Comparison of ENCODE assay signal across 8 cellular contexts in genomic region chr4:183471960-183472708, GRCh38. TPM values are rescaled to one million over a fixed set of nuclear protein-coding genes. Genes with fewer than 3 reads are reported as not detected.
DNase-seq lines count a peak whose midpoint lies in the region; ATAC-seq and TF ChIP-seq lines count a peak whose summit lies in the region.

No MANE protein-coding gene starts in this region.

- TF ChIP-seq EP300 in sigmoid colon (IDR thresholded peaks at IDR 0.05), result no peak

- in situ Hi-C loops in astrocyte of the cerebellum (cut with HindIII; ENCODE audit: low sequenced_read_pairs), result no loop called here

- TF ChIP-seq CTCF in HCT116 (IDR thresholded peaks at IDR 0.05 in 2 of 3, conservative IDR thresholded peaks at IDR 0.05 in 1 of 3; ENCODE audit: borderline replicate concordance in 1 of 3, insufficient read depth in 1 of 3, low read depth in 2 of 3, low read length in 2 of 3) (peak; percentile 57 to 68 (median 60); a peak in 5 of 6 replicates), NB4 (IDR thresholded peaks at IDR 0.05; ENCODE audit: low read depth, low read length) (peak; percentile 66), astrocyte of the cerebellum (IDR thresholded peaks at IDR 0.05; ENCODE audit: low read depth, low read length, missing control alignments) (peak; percentile 79), sigmoid colon (IDR thresholded peaks at IDR 0.05) (peak; percentile 39 to 89 (median 79))

- CTCF ChIA-PET in HCT116 (lab: Charles Lee), result no interaction called here

- H3K4me1 ChIP-seq in HCT116 (ENCODE audit: control insufficient read depth in 1 of 2, insufficient read depth in 2 of 2, low read length in 2 of 2) (peaks cover 0 to 14% of the 10 kb centered on the region in 2 experiments; a peak in 1 of 4 replicates), sigmoid colon (peaks cover 0 to 4% (median 0%) of the 10 kb centered on the region in 4 donors)

- H3K27me3 Mint-ChIP-seq in T-helper 2 cell treated with Interferon-gamma antibody and Interleukin-4, amounts not matched to agents 5 μg/mL and 100 μg/mL, for 36 hours (ENCODE audit: low read depth), result no peaks in the 10 kb centered on the region

- RAD21 ChIA-PET in HCT116 (lab: Charles Lee; ENCODE audit: low non-redundant PET in 1 of 2, low total read pairs in 2 of 2, uncharacterized antibody in 2 of 2, unreplicated experiment in 2 of 2), result no interaction called here

- POLR2A ChIA-PET in HCT116 (lab: Charles Lee), result no interaction called here

- BruUV-seq in HCT116 (replicated peaks; lab: Mats Ljungman, UMichigan), result no TSS peak

- H3K27ac ChIP-seq in HCT116 (ENCODE audit: low read depth, low read length) (no peak overlapping the region), sigmoid colon (no peak overlapping the region)

- H2AFZ ChIP-seq in HCT116 (ENCODE audit: low read depth, low read length, poor library complexity, severe bottlenecking), result peak overlapping the region; percentile 54

- H3K36me3 Mint-ChIP-seq in T-helper 2 cell treated with Interferon-gamma antibody and Interleukin-4, amounts not matched to agents 5 μg/mL and 100 μg/mL, for 36 hours (ENCODE audit: low read depth), result no peaks in the 10 kb centered on the region

- TF ChIP-seq RAD21 in HCT116 (IDR thresholded peaks at IDR 0.05; ENCODE audit: low read depth), result peak; percentile 74

- H3K9me3 Mint-ChIP-seq in T-helper 2 cell treated with Interferon-gamma antibody and Interleukin-4, amounts not matched to agents 5 μg/mL and 100 μg/mL, for 36 hours, result no peaks in the 10 kb centered on the region

- H3K4me3 ChIP-seq in HCT116 (replicated peaks in 1 of 2; ENCODE audit: low read depth in 1 of 2, low read length in 2 of 2) (no peak overlapping the region), NB4 (ENCODE audit: low read depth, low read length) (no peak overlapping the region), astrocyte of the cerebellum (ENCODE audit: low read depth, low read length) (no peak overlapping the region), sigmoid colon (peak overlapping the region in 1 of 4 donors; percentile 8)

- no peak for TF ChIP-seq POLR2A in HCT116 (IDR thresholded peaks at IDR 0.05; ENCODE audit: borderline replicate concordance, extremely low read depth, insufficient read depth, insufficient read length)
- TF ChIP-seq POLR2A in NB4 (IDR thresholded peaks at IDR 0.05; ENCODE audit: extremely low read depth, insufficient read length), result no peak
- no peak for TF ChIP-seq POLR2A in sigmoid colon (IDR thresholded peaks at IDR 0.05)

- DNase-seq in ELF-1 (ENCODE audit: low read depth, low spot score) (peak; percentile 78), HCT116 (ENCODE audit: low read depth, low spot score) (peak; percentile 36), NB4 (ENCODE audit: low read depth) (peak; percentile 75), astrocyte of the cerebellum (ENCODE audit: low read depth) (peak; percentile 51), hippocampal formation (lab: John Stamatoyannopoulos, UW) (peak; percentile 53 to 61), sigmoid colon (peak; percentile 89)
- DNase-seq in T-helper 2 cell treated with Interferon-gamma antibody and Interleukin-4, amounts not matched to agents 5 μg/mL and 100 μg/mL, for 36 hours (ENCODE audit: low spot score), result peak; percentile 58

- 18 to 25% methylated on average over 11 of the region's 11 CpGs for WGBS in sigmoid colon, 2 donors

- no peak overlapping the region for H3K27ac Mint-ChIP-seq in T-helper 2 cell treated with Interferon-gamma antibody and Interleukin-4, amounts not matched to agents 5 μg/mL and 100 μg/mL, for 36 hours

- H3K27me3 ChIP-seq in HCT116 (ENCODE audit: insufficient read depth, low read length) (no peaks in the 10 kb centered on the region), sigmoid colon (no peaks in the 10 kb centered on the region)

- no peak overlapping the region for H3K9ac ChIP-seq in HCT116 (ENCODE audit: low read length)

- peaks cover 4% of the 10 kb centered on the region for H3K4me1 Mint-ChIP-seq in T-helper 2 cell treated with Interferon-gamma antibody and Interleukin-4, amounts not matched to agents 5 μg/mL and 100 μg/mL, for 36 hours (ENCODE audit: low read depth)

- H3K9me2 ChIP-seq in HCT116 (ENCODE audit: insufficient read depth), result no peaks in the 10 kb centered on the region

- ATAC-seq in HCT116 (peak; percentile 86), GM21526 (IDR thresholded peaks at IDR 0.05; ENCODE audit: low FRiP score, unreplicated experiment) (no peak)

- no peak overlapping the region for H3K4me3 Mint-ChIP-seq in T-helper 2 cell treated with Interferon-gamma antibody and Interleukin-4, amounts not matched to agents 5 μg/mL and 100 μg/mL, for 36 hours

- peak overlapping the region; percentile 34; the same call in 1 of the 2 replicates for H3K4me2 ChIP-seq in HCT116 (ENCODE audit: low read length)

- H3K79me2 ChIP-seq in HCT116 (ENCODE audit: insufficient read depth, low read length), result no peaks in the 10 kb centered on the region

- H3K9me3 ChIP-seq in HCT116 (ENCODE audit: control insufficient read depth in 1 of 2, insufficient read depth in 1 of 2, low read depth in 1 of 2, low read length in 2 of 2), result no peaks in the 10 kb centered on the region
- no peaks in the 10 kb centered on the region for H3K9me3 ChIP-seq in sigmoid colon

- no peaks in the 10 kb centered on the region for H3K36me3 ChIP-seq in HCT116 (ENCODE audit: control insufficient read depth in 1 of 2, insufficient read depth in 2 of 2, low read length in 2 of 2)
- no peaks in the 10 kb centered on the region for H3K36me3 ChIP-seq in sigmoid colon

- no peaks in the 10 kb centered on the region for H4K20me1 ChIP-seq in HCT116 (ENCODE audit: insufficient read depth)

- intact Hi-C loops in HCT116 (cut with micrococcal nuclease), result loop anchor here (2.0 to 5.0 kb wide), 2 partner anchors 129 to 695 kb away; no protein-coding TSS in a partner anchor
- intact Hi-C loops in sigmoid colon (cut with DNase I), result loop anchor here (1.0 to 5.0 kb wide), 3 partner anchors 32 to 186 kb away; no protein-coding TSS in a partner anchor

TF ChIP-seq in HCT116, 20 proteins besides CTCF, POLR2A, EP300 and RAD21:
- TF ChIP-seq JUND (IDR thresholded peaks at IDR 0.05) (no peak), POLR2AphosphoS5 (IDR thresholded peaks at IDR 0.05; ENCODE audit: low read depth, low read length) (no peak), FOSL1 (IDR thresholded peaks at IDR 0.05; ENCODE audit: low read depth) (no peak), ATF3 (IDR thresholded peaks at IDR 0.05) (no peak), EZH2 (IDR thresholded peaks at IDR 0.05) (no peak), EZH2phosphoT487 (IDR thresholded peaks at IDR 0.05; ENCODE audit: borderline replicate concordance) (no peak), SRF (IDR thresholded peaks at IDR 0.05; ENCODE audit: low read depth) (no peak), REST (IDR thresholded peaks at IDR 0.05; ENCODE audit: low read depth) (no peak), MAX (IDR thresholded peaks at IDR 0.05) (no peak), ELF1 (IDR thresholded peaks at IDR 0.05; ENCODE audit: borderline replicate concordance, low read depth) (no peak)

RNA-seq across cellular contexts. Expression of gene CDKN2AIP, which starts 27.7 kb away (rescaled TPM):
- total RNA-seq in HCT116 (2021; ENCODE audit: unreplicated experiment), result 6.4 TPM
- polyA plus RNA-seq in HCT116 (2012), result 2.9 and 4.0 TPM in 2 replicates
- 10 to 100 TPM; 17.7 to 35.0 (median 27.4) TPM for total RNA-seq in sigmoid colon
- 10 to 100 TPM; 12.9 to 14.8 (median 13.2) TPM for polyA plus RNA-seq in sigmoid colon

RNA-seq across cellular contexts. Expression of gene ING2, which starts 32.7 kb away (rescaled TPM):
- 4.2 TPM for total RNA-seq in HCT116 (2021; ENCODE audit: unreplicated experiment)
- polyA plus RNA-seq in HCT116 (2012), result 5.8 and 6.7 TPM in 2 replicates
- 10 to 100 TPM in 1 of 4 donors, 1 to 10 TPM in 3; 8.6 to 13.3 (median 9.3) TPM for total RNA-seq in sigmoid colon
- polyA plus RNA-seq in sigmoid colon, result 10 to 100 TPM; 11.1 to 29.8 (median 27.6) TPM

Comparison
In these comparisons a context has a peak if more than half of its experiments do, and no peak if none do; other contexts are left out.
1. DNase-seq: peak in every context shown above with its lines; median percentile 89 in sigmoid colon; 78 in ELF-1; 75 in NB4; 58 in T-helper 2 cell treated with Interferon-gamma antibody and Interleukin-4, amounts not matched to agents 5 μg/mL and 100 μg/mL, for 36 hours; 57 in hippocampal formation; 51 in astrocyte of the cerebellum; 36 in HCT116.